In genomic region chrX:132467029-132467428, GRCh38 we compare ENCODE assay signal across 19 cellular contexts. TPM values are rescaled to one million over a fixed set of nuclear protein-coding genes. Genes with fewer than 3 reads are reported as not detected.
A peak's percentile ranks its signal among the peaks of the same experiment; 100 is the strongest.
DNase-seq lines count a peak whose midpoint lies in the region; ATAC-seq and TF ChIP-seq lines count a peak whose summit lies in the region.
"Had no signal": no experiment of that assay in that cellular context is flagged by ENCODE, and none has a peak within 500 bp of the region (broad histone marks: within the 10 kb centered on the region; RNA-seq: fewer than 3 reads in every experiment).

No MANE protein-coding gene starts in this region.

- DNase-seq in EH (ENCODE audit: low read depth): peak; percentile 32
- peak; percentile 66 for DNase-seq in amniotic epithelial cell (ENCODE audit: low read depth)
- DNase-seq in fibroblast of the aortic adventitia (ENCODE audit: low read depth): peak; percentile 11
- DNase-seq in renal cortical epithelial cell (ENCODE audit: low read depth): peak; percentile 64
- no peak for DNase-seq in NCI-H748 (lab: John Stamatoyannopoulos, UW; ENCODE audit: unreplicated experiment)
- DNase-seq: activated CD4-positive, alpha-beta T cell treated with anti-CD3 and anti-CD28 coated beads, Interleukin-2, amount 50 U/mL, for 1 hour; colonic mucosa; left ventricle myocardium superior; NCI-H1417 treated with DMSO at 0.1 percent for 48 hours; NCI-H510A treated with DMSO at 0.1 percent for 48 hours; nephron progenitor cell; posterior cingulate gyrus; T-helper 2 cell had no signal

- no peak for ATAC-seq in HG02678 (IDR thresholded peaks at IDR 0.05; ENCODE audit: unreplicated experiment)
- no peak for ATAC-seq in HG02884 (IDR thresholded peaks at IDR 0.05; ENCODE audit: unreplicated experiment)
- no peak for ATAC-seq in GM19397 (IDR thresholded peaks at IDR 0.05; ENCODE audit: unreplicated experiment)
- ATAC-seq: activated naive CD4-positive, alpha-beta T cell treated with anti-CD3 and anti-CD28 coated beads, Interleukin-2, amount 50 U/mL, for 72 hours; foreskin keratinocyte; GM23338; left ventricle myocardium superior had no signal

- no peak overlapping the region for H3K4me3 ChIP-seq in fibroblast of the aortic adventitia (ENCODE audit: low read depth, low read length)
- H3K4me3 ChIP-seq: colonic mucosa, GM23338 had no signal

- no peak for TF ChIP-seq CTCF in fibroblast of the aortic adventitia (IDR thresholded peaks at IDR 0.05; ENCODE audit: insufficient read depth, low read length)

RNA-seq across cellular contexts. Expression of gene MBNL3, which starts 21.8 kb away (rescaled TPM):
- total RNA-seq in fibroblast of the aortic adventitia (ENCODE audit: low replicate concordance) (5.8 and 10.2 TPM in 2 replicates), renal cortical epithelial cell (3.8 and 9.4 TPM in 2 replicates)
